ENCODE assay signal across 1 cellular context in genomic region chr22:42111798-42112197, GRCh38.
TF ChIP-seq lines count a peak whose summit lies in the region.

No MANE protein-coding gene starts in this region.

TF ChIP-seq in GM23338, 12 proteins besides CTCF, POLR2A, EP300 and RAD21 (continued from another document):
- TF ChIP-seq ZNF462 (CRISPR knock-in tag; IDR thresholded peaks at IDR 0.05) (no peak), POLR2AphosphoS5 (IDR thresholded peaks at IDR 0.05; ENCODE audit: low read depth) (no peak)
